Comparison of ENCODE assay signal across 8 cellular contexts in genomic region chr3:23916152-23916885, GRCh38. TPM values are rescaled to one million over a fixed set of nuclear protein-coding genes. Genes with fewer than 3 reads are reported as not detected.
DNase-seq lines count a peak whose midpoint lies in the region; ATAC-seq, FAIRE-seq and TF ChIP-seq lines count a peak whose summit lies in the region.

No MANE protein-coding gene starts in this region.

- ATAC-seq in GM18498 (IDR thresholded peaks at IDR 0.05; ENCODE audit: unreplicated experiment): peak; percentile 48
- ATAC-seq in GM21786 (IDR thresholded peaks at IDR 0.05; ENCODE audit: unreplicated experiment): peak; percentile 38

- peaks cover 3% of the 10 kb centered on the region; the same call in 1 of the 2 replicates for H4K20me1 ChIP-seq in KMS-11 (ENCODE audit: insufficient read depth)

- DNase-seq in colonic mucosa (peak; percentile 49), uterus (no peak), GM19239 (ENCODE audit: insufficient read length, low spot score) (no peak)
- DNase-seq in activated effector memory CD4-positive, alpha-beta T cell treated with anti-CD3 and anti-CD28 coated beads, Interleukin-2, amount 50 U/mL, for 16 hours: no peak

- no peak overlapping the region for H3K4me3 ChIP-seq in KMS-11 (IDR thresholded peaks at IDR 0.05; ENCODE audit: insufficient read depth, low read depth, low read length)
- H3K4me3 ChIP-seq in colonic mucosa: peak overlapping the region; percentile 95
- H3K4me3 ChIP-seq in mononuclear cell (ENCODE audit: low read length): peak overlapping the region; percentile 94
- peak overlapping the region; percentile 78 to 91 for H3K4me3 ChIP-seq in uterus

- FAIRE-seq in GM19239 (lab: Jason Lieb, UNC): no peak

- H2AFZ ChIP-seq in KMS-11 (ENCODE audit: low read depth): peak overlapping the region; percentile 71

- peak overlapping the region; percentile 49; the same call in 1 of the 2 replicates for H3K9ac ChIP-seq in KMS-11
- H3K9ac ChIP-seq in colonic mucosa (ENCODE audit: low read depth in 2 of 2, low read length in 2 of 2): peak overlapping the region; percentile 88 to 95

- H3K9me3 ChIP-seq in colonic mucosa: no peaks in the 10 kb centered on the region
- no peaks in the 10 kb centered on the region for H3K9me3 ChIP-seq in mononuclear cell (ENCODE audit: low read depth, low read length)
- no peaks in the 10 kb centered on the region for H3K9me3 ChIP-seq in uterus

- peak overlapping the region; percentile 64 for H3K4me2 ChIP-seq in KMS-11

- no peaks in the 10 kb centered on the region for H3K27me3 ChIP-seq in KMS-11 (ENCODE audit: insufficient read depth, low read depth)
- no peaks in the 10 kb centered on the region for H3K27me3 ChIP-seq in colonic mucosa
- no peaks in the 10 kb centered on the region for H3K27me3 ChIP-seq in mononuclear cell (ENCODE audit: insufficient read depth, low read length)
- no peaks in the 10 kb centered on the region for H3K27me3 ChIP-seq in uterus

- intact Hi-C loops in colonic mucosa (cut with DNase I) (no loop called here), uterus (cut with DNase I; ENCODE audit: low total_unique reads) (no loop called here)

- no peak overlapping the region for H3K27ac ChIP-seq in KMS-11
- H3K27ac ChIP-seq in colonic mucosa: peak overlapping the region; percentile 93
- H3K27ac ChIP-seq in uterus: peak overlapping the region; percentile 94 to 95

- H3K36me3 ChIP-seq in KMS-11 (ENCODE audit: insufficient read depth) (peaks cover 7% of the 10 kb centered on the region; the same call in 1 of the 2 replicates), colonic mucosa (no peaks in the 10 kb centered on the region), uterus (no peaks in the 10 kb centered on the region)

- peaks cover 21% of the 10 kb centered on the region for H3K79me2 ChIP-seq in KMS-11 (ENCODE audit: insufficient read depth, low read depth)

- no peak for TF ChIP-seq POLR2A in uterus (IDR thresholded peaks at IDR 0.05)

- H3K4me1 ChIP-seq in KMS-11 (ENCODE audit: low read depth, poor library complexity, severe bottlenecking) (peaks cover 35% of the 10 kb centered on the region), colonic mucosa (peaks cover 5% of the 10 kb centered on the region), mononuclear cell (ENCODE audit: insufficient read depth, low read length) (peaks cover 33% of the 10 kb centered on the region), uterus (peaks cover 0 to 4% of the 10 kb centered on the region in 2 donors)

- TF ChIP-seq CTCF in KMS-11 (conservative IDR thresholded peaks at IDR 0.05; ENCODE audit: low read depth, low read length): no peak
- no peak for TF ChIP-seq CTCF in colonic mucosa (IDR thresholded peaks at IDR 0.05)
- TF ChIP-seq CTCF in uterus (IDR thresholded peaks at IDR 0.05): no peak

RNA-seq across cellular contexts. Expression of gene NKIRAS1, which starts 0.5 kb away (rescaled TPM):
- total RNA-seq in colonic mucosa (1 to 10 TPM; 2.6 to 5.4 TPM), mononuclear cell (5.1 TPM), uterus (10 to 100 TPM in 3 of 4 donors, 1 to 10 TPM in 1; 3.6 to 25.0 (median 17.3) TPM)

RNA-seq across cellular contexts. Expression of gene RPL15, which starts 0.6 kb away (rescaled TPM):
- total RNA-seq in colonic mucosa: 1,000 to 10,000 TPM; 1,434 to 1,547 TPM
- 3,750 TPM for total RNA-seq in mononuclear cell
- total RNA-seq in uterus: 1,000 to 10,000 TPM; 2,242 to 5,103 (median 3,613) TPM

RNA-seq across cellular contexts. Expression of gene NR1D2, which starts 28.8 kb away (rescaled TPM):
- total RNA-seq in colonic mucosa: 10 to 100 TPM in 1 of 2 donors, 1 to 10 TPM in 1; 9.8 to 41.9 TPM
- 138 TPM for total RNA-seq in mononuclear cell
- 10 to 100 TPM; 36.8 to 95.7 (median 60.2) TPM for total RNA-seq in uterus
